Comparison of ENCODE assay signal across 8 cellular contexts in genomic region chr10:103350522-103351260, GRCh38. TPM values are rescaled to one million over a fixed set of nuclear protein-coding genes. Genes with fewer than 3 reads are reported as not detected.
DNase-seq lines count a peak whose midpoint lies in the region; ATAC-seq and TF ChIP-seq lines count a peak whose summit lies in the region.

Gene PCGF6, minus strand, starts transcription at chr10:103351140. Its CDS starts 74 bp downstream, at chr10:103351066.

- H3K27ac Mint-ChIP-seq in IgD-negative memory B cell: peak within 1 kb of the TSS; percentile 9 to 73 (median 39)
- peak within 1 kb of the TSS; percentile 92 for H3K27ac Mint-ChIP-seq in activated T-helper 2 cell treated with anti-CD3 and anti-CD28 coated beads, Interferon-gamma antibody, Interleukin-2, Interleukin-4, amounts not matched to agents 10 μg/mL and 5 μg/mL and 100 μg/mL, durations not matched to agents 14 hours and 24 hours and 36 hours
- H3K27ac Mint-ChIP-seq in natural killer cell: peak within 1 kb of the TSS; percentile 69 to 91

- no peaks in the 10 kb centered on the region for H3K36me3 Mint-ChIP-seq in IgD-negative memory B cell
- peaks cover 12% of the 10 kb centered on the region for H3K36me3 Mint-ChIP-seq in activated T-helper 2 cell treated with anti-CD3 and anti-CD28 coated beads, Interferon-gamma antibody, Interleukin-2, Interleukin-4, amounts not matched to agents 10 μg/mL and 5 μg/mL and 100 μg/mL, durations not matched to agents 14 hours and 24 hours and 36 hours (ENCODE audit: low read depth)
- H3K36me3 Mint-ChIP-seq in natural killer cell: no peaks in the 10 kb centered on the region

- intact Hi-C loops in activated T-helper 2 cell treated with anti-CD3 and anti-CD28 coated beads, Interferon-gamma antibody, Interleukin-2, Interleukin-4, amounts not matched to agents 10 μg/mL and 5 μg/mL and 100 μg/mL, durations not matched to agents 14 hours and 24 hours and 36 hours (cut with micrococcal nuclease): loop anchor here (1.0 kb wide), 1 partner anchor 18 kb away; no protein-coding TSS in a partner anchor
- intact Hi-C loops in natural killer cell (cut with micrococcal nuclease): loop anchor here (2.0 kb wide), 1 partner anchor 16 kb away; the partner anchor contains the start of gene TAF5

- H3K4me3 Mint-ChIP-seq in IgD-negative memory B cell (peak within 1 kb of the TSS; percentile 84 to 95 (median 92)), natural killer cell (peak within 1 kb of the TSS; percentile 89)
- peak within 1 kb of the TSS; percentile 96 for H3K4me3 Mint-ChIP-seq in activated T-helper 2 cell treated with anti-CD3 and anti-CD28 coated beads, Interferon-gamma antibody, Interleukin-2, Interleukin-4, amounts not matched to agents 10 μg/mL and 5 μg/mL and 100 μg/mL, durations not matched to agents 14 hours and 24 hours and 36 hours (ENCODE audit: low read depth)

- ATAC-seq in GM21515 (IDR thresholded peaks at IDR 0.05; ENCODE audit: unreplicated experiment) (peak; percentile 71), natural killer cell (peak; percentile 81 to 88 (median 84))

- H3K9me3 Mint-ChIP-seq in IgD-negative memory B cell: no peaks in the 10 kb centered on the region
- no peaks in the 10 kb centered on the region for H3K9me3 Mint-ChIP-seq in activated T-helper 2 cell treated with anti-CD3 and anti-CD28 coated beads, Interferon-gamma antibody, Interleukin-2, Interleukin-4, amounts not matched to agents 10 μg/mL and 5 μg/mL and 100 μg/mL, durations not matched to agents 14 hours and 24 hours and 36 hours
- no peaks in the 10 kb centered on the region for H3K9me3 Mint-ChIP-seq in natural killer cell

- DNase-seq in DMS153 (lab: John Stamatoyannopoulos, UW): peak; percentile 59
- DNase-seq in RPMI7951 (ENCODE audit: low read depth): peak; percentile 70
- peak; percentile 70 for DNase-seq in activated T-helper 2 cell treated with anti-CD3 and anti-CD28 coated beads, Interferon-gamma antibody, Interleukin-2, Interleukin-4, amounts not matched to agents 10 μg/mL and 5 μg/mL and 100 μg/mL, durations not matched to agents 14 hours and 24 hours and 36 hours (ENCODE audit: low spot score)
- DNase-seq in fibroblast of peridontal ligament (ENCODE audit: extremely low read depth): peak; percentile 66
- DNase-seq in natural killer cell: peak; percentile 67
- peak; percentile 38 to 85 (median 62) for DNase-seq in stimulated activated naive CD4-positive, alpha-beta T cell (lab: John Stamatoyannopoulos, UW)

- H3K27me3 Mint-ChIP-seq in IgD-negative memory B cell: no peaks in the 10 kb centered on the region
- no peaks in the 10 kb centered on the region for H3K27me3 Mint-ChIP-seq in activated T-helper 2 cell treated with anti-CD3 and anti-CD28 coated beads, Interferon-gamma antibody, Interleukin-2, Interleukin-4, amounts not matched to agents 10 μg/mL and 5 μg/mL and 100 μg/mL, durations not matched to agents 14 hours and 24 hours and 36 hours (ENCODE audit: low read depth)
- H3K27me3 Mint-ChIP-seq in natural killer cell (ENCODE audit: low read depth in 2 of 2): no peaks in the 10 kb centered on the region

- TF ChIP-seq CTCF in natural killer cell (IDR thresholded peaks at IDR 0.05): no peak

- H3K4me1 Mint-ChIP-seq in IgD-negative memory B cell (peaks cover 2 to 9% (median 5%) of the 10 kb centered on the region in 3 donors), natural killer cell (peaks cover 0 to 5% of the 10 kb centered on the region in 2 donors)
- peaks cover 6% of the 10 kb centered on the region for H3K4me1 Mint-ChIP-seq in activated T-helper 2 cell treated with anti-CD3 and anti-CD28 coated beads, Interferon-gamma antibody, Interleukin-2, Interleukin-4, amounts not matched to agents 10 μg/mL and 5 μg/mL and 100 μg/mL, durations not matched to agents 14 hours and 24 hours and 36 hours (ENCODE audit: low read depth)

RNA-seq across cellular contexts. Expression of gene PCGF6, which starts in this region (rescaled TPM):
- polyA plus RNA-seq in IgD-negative memory B cell: 9.1 TPM
- total RNA-seq in RPMI7951 (2014; rRNA removed; shearing (Covaris generic)): 15.1 and 15.4 TPM in 2 replicates
- total RNA-seq in activated T-helper 2 cell treated with anti-CD3 and anti-CD28 coated beads, Interferon-gamma antibody, Interleukin-2, Interleukin-4, amounts not matched to agents 10 μg/mL and 5 μg/mL and 100 μg/mL, durations not matched to agents 14 hours and 24 hours and 36 hours: 16.8 and 17.7 TPM in 2 replicates
- total RNA-seq in natural killer cell: 1 to 10 TPM; 5.1 to 8.1 (median 7.1) TPM

Comparison
In these comparisons a context has a peak if more than half of its experiments do, and no peak if none do; other contexts are left out.
1. Peak in every context shown above with its lines: DNase-seq and ATAC-seq.
2. H3K27ac Mint-ChIP-seq: peak in every context shown above with its lines; median percentile 92 in activated T-helper 2 cell treated with anti-CD3 and anti-CD28 coated beads, Interferon-gamma antibody, Interleukin-2, Interleukin-4, amounts not matched to agents 10 μg/mL and 5 μg/mL and 100 μg/mL, durations not matched to agents 14 hours and 24 hours and 36 hours; 80 in natural killer cell; 39 in IgD-negative memory B cell.